25 cellular contexts compared by ENCODE assay signal in the genomic region with DNA sequence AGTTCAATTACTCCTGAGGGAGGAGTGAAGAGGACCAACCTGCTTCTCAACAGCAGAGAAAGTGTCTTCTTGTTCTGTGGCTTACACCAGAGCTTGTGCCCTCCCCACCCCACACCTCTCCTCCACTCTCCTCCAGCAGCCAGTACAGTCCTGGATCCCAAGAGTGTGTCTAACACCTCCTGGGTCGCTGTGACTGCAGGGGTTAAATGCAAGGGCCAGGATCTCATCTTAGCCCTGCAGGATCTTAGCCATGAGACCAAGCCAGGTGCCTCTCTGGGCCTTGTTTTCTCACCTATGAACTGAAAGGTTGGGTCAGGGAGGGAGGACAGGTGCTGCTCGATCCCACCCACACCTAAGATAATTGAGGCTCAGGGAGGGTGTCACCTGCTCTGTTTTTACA.
"Had no signal": no experiment of that assay in that cellular context is flagged by ENCODE, and none has a peak within 500 bp of the region (broad histone marks: within the 10 kb centered on the region; RNA-seq: fewer than 3 reads in every experiment).

No MANE protein-coding gene starts in this region.

- H3K9me3 ChIP-seq: ascending aorta, body of pancreas, SJSA1 had no signal

- FAIRE-seq: bronchial epithelial cell, RCC 7860 had no signal

- H3K27me3 ChIP-seq: ascending aorta, body of pancreas had no signal

- H3K4me3 ChIP-seq: ascending aorta, body of pancreas, SJSA1 had no signal

- ATAC-seq: activated naive CD4-positive, alpha-beta T cell treated with anti-CD3 and anti-CD28 coated beads, Interleukin-2, amount 50 U/mL, for 72 hours; activated naive CD8-positive, alpha-beta T cell treated with anti-CD3 and anti-CD28 coated beads, Interleukin-2, amount 50 U/mL, for 24 hours; activated T-cell treated with anti-CD3 and anti-CD28 coated beads, Interleukin-2, amount 50 U/mL, for 4 hours; body of pancreas; PC-3 had no signal

- H3K4me2 ChIP-seq: KMS-11 had no signal

- H3K27ac Mint-ChIP-seq: activated CD4-positive, alpha-beta memory T cell treated with anti-CD3 and anti-CD28 coated beads for 36 hours; activated CD4-positive, alpha-beta T cell treated with anti-CD3 and anti-CD28 coated beads, Interleukin-2, amount 10 ng/mL, durations not matched to agents 7 days and 5 days; activated naive CD4-positive, alpha-beta T cell treated with anti-CD3 and anti-CD28 coated beads, Interleukin-2, amount 50 U/mL, for 72 hours; activated naive CD8-positive, alpha-beta T cell treated with anti-CD3 and anti-CD28 coated beads, Interleukin-2, amount 50 U/mL, for 24 hours; T-helper 1 cell treated with Interleukin-12 subunit alpha and Interleukin-12 subunit beta and Interleukin-4 antibody, amounts not matched to agents 30 μg/mL and 1 μg/mL, for 36 hours had no signal

- H3K4me3 Mint-ChIP-seq: activated CD4-positive, alpha-beta memory T cell treated with anti-CD3 and anti-CD28 coated beads for 36 hours; activated CD4-positive, alpha-beta T cell treated with anti-CD3 and anti-CD28 coated beads, Interleukin-2, amount 10 ng/mL, durations not matched to agents 7 days and 5 days; activated naive CD8-positive, alpha-beta T cell treated with anti-CD3 and anti-CD28 coated beads, Interleukin-2, amount 50 U/mL, for 24 hours; activated T-cell treated with anti-CD3 and anti-CD28 coated beads, Interleukin-2, amount 50 U/mL, for 4 hours; T-helper 1 cell treated with Interleukin-12 subunit alpha and Interleukin-12 subunit beta and Interleukin-4 antibody, amounts not matched to agents 30 μg/mL and 1 μg/mL, for 36 hours had no signal

- H3K9me3 Mint-ChIP-seq: activated CD4-positive, alpha-beta T cell treated with anti-CD3 and anti-CD28 coated beads, Interleukin-2, amount 10 ng/mL, durations not matched to agents 7 days and 5 days; T-helper 1 cell treated with Interleukin-12 subunit alpha and Interleukin-12 subunit beta and Interleukin-4 antibody, amounts not matched to agents 30 μg/mL and 1 μg/mL, for 36 hours had no signal

- H3K4me1 Mint-ChIP-seq: activated CD4-positive, alpha-beta T cell treated with anti-CD3 and anti-CD28 coated beads, Interleukin-2, amount 10 ng/mL, durations not matched to agents 7 days and 5 days; activated naive CD8-positive, alpha-beta T cell treated with anti-CD3 and anti-CD28 coated beads, Interleukin-2, amount 50 U/mL, for 24 hours had no signal

- H3K27ac ChIP-seq: ascending aorta, body of pancreas, KMS-11, SJSA1 had no signal

- DNase-seq: activated CD4-positive, alpha-beta memory T cell treated with anti-CD3 and anti-CD28 coated beads for 36 hours; activated CD4-positive, alpha-beta T cell treated with anti-CD3 and anti-CD28 coated beads, Interleukin-2, amount 10 ng/mL, durations not matched to agents 7 days and 5 days; activated CD4-positive, CD25-positive, alpha-beta regulatory T cell; activated CD8-positive, alpha-beta memory T cell treated with anti-CD3 and anti-CD28 coated beads for 24 hours; activated effector memory CD4-positive, alpha-beta T cell treated with anti-CD3 and anti-CD28 coated beads, Interleukin-2, amount 50 U/mL, for 16 hours; activated naive CD4-positive, alpha-beta T cell treated with Interleukin-2 at 50 U/mL for 16 hours; activated naive CD8-positive, alpha-beta T cell treated with anti-CD3 and anti-CD28 coated beads, Interleukin-2, amount 50 U/mL, for 24 hours; activated T-cell treated with anti-CD3 and anti-CD28 coated beads, Interleukin-2, amount 50 U/mL, for 4 hours; amniotic stem cell; central memory CD4-positive, alpha-beta T cell; NCI-H1092; NCI-H1694 treated with DMSO at 0.1 percent for 48 hours; NCI-H2029 treated with DMSO at 0.1 percent for 48 hours; NCI-H2171 treated with DMSO at 0.1 percent for 48 hours; NCI-H226; PC-3; SHP77 had no signal

- H3K9ac ChIP-seq: KMS-11 had no signal

- H3K4me1 ChIP-seq: SJSA1 had no signal

- H3K36me3 ChIP-seq: ascending aorta, SJSA1 had no signal

- H3K36me3 Mint-ChIP-seq: activated CD4-positive, alpha-beta memory T cell treated with anti-CD3 and anti-CD28 coated beads for 36 hours; activated naive CD4-positive, alpha-beta T cell treated with anti-CD3 and anti-CD28 coated beads, Interleukin-2, amount 50 U/mL, for 72 hours had no signal
